ENCODE assay signal across 7 cellular contexts in the genomic region with DNA sequence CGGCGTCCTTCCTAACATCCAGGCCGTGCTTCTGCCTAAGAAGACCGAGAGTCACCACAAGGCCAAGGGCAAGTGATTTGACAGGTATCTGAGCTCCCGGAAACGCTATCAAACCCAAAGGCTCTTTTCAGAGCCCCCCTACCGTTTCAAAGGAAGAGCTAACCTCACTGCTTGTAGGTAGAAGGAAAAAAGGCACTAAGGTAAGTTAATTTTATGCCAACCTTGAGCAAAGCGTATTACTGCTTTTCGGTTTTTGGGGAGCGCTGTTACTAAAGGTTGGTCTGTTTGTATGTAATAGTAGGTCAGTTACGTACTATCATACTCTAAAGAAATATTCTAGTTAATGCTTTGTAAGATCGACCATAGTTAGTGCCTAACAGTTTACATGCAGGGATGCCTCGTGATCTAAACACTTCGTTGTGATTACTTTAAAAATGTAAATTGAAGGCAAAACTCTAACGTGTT. TPM values are rescaled to one million over a fixed set of nuclear protein-coding genes. Genes with fewer than 3 reads are reported as not detected.
DNase-seq lines count a peak whose midpoint lies in the region; ATAC-seq and TF ChIP-seq lines count a peak whose summit lies in the region.

No MANE protein-coding gene starts in this region.

- H3K9me3 Mint-ChIP-seq in GM23338: peaks cover 16% of the 10 kb centered on the region

- H3K4me3 Mint-ChIP-seq in GM23338: peak overlapping the region; percentile 100

- H3K4me3 ChIP-seq in GM23338 (peak overlapping the region; percentile 94), liver (ENCODE audit: low read depth in 1 of 3, low read length in 3 of 3) (peak overlapping the region; percentile 67 to 100 (median 99)), tibial nerve (peak overlapping the region; percentile 67 to 96 (median 90))

- H3K36me3 Mint-ChIP-seq in GM23338 (ENCODE audit: low read depth): peaks cover 45% of the 10 kb centered on the region

- H3K9me3 ChIP-seq in liver (ENCODE audit: control insufficient read depth in 4 of 4, low read length in 3 of 4): no peaks in the 10 kb centered on the region
- no peaks in the 10 kb centered on the region for H3K9me3 ChIP-seq in tibial nerve

- peak overlapping the region; percentile 100 for H3K27ac Mint-ChIP-seq in GM23338

- DNase-seq in GM23338 (ENCODE audit: low spot score) (peak; percentile 54), NCI-H345 treated with DMSO at 0.1 percent for 48 hours (lab: John Stamatoyannopoulos, UW; ENCODE audit: unreplicated experiment) (peak; percentile 72), brain pericyte (ENCODE audit: low read depth, low spot score) (peak; percentile 13), tibial nerve (ENCODE audit: low spot score in 2 of 2) (peak in 1 of 2 donors; percentile 28), NCI-H2196 (lab: John Stamatoyannopoulos, UW; ENCODE audit: unreplicated experiment) (no peak)

- peak overlapping the region; percentile 87 for H3K4me2 ChIP-seq in GM23338

- H3F3A ChIP-seq in GM23338 (replicated peaks; ENCODE audit: low read depth): 0 out of 2 replicates have a peak, but pooled peaks cover 6% of the 10 kb centered on the region

- no peak for TF ChIP-seq EP300 in tibial nerve (IDR thresholded peaks at IDR 0.05)

- peaks cover 4% of the 10 kb centered on the region; the same call in 1 of the 2 replicates for H3K36me3 ChIP-seq in GM23338 (ENCODE audit: insufficient read depth)
- H3K36me3 ChIP-seq in liver (ENCODE audit: control insufficient read depth in 4 of 4, insufficient read depth in 3 of 4, low read depth in 1 of 4, low read length in 3 of 4): peaks cover 0 to 8% (median 4%) of the 10 kb centered on the region in 4 donors
- H3K36me3 ChIP-seq in tibial nerve: peaks cover 0 to 19% (median 3%) of the 10 kb centered on the region in 3 donors

- H3K4me1 ChIP-seq in GM23338 (ENCODE audit: insufficient read depth) (peaks cover 3% of the 10 kb centered on the region; the same call in 1 of the 2 replicates), liver (ENCODE audit: control insufficient read depth in 4 of 4, insufficient read depth in 4 of 4, low read length in 3 of 4) (peaks cover 0 to 44% (median 29%) of the 10 kb centered on the region in 4 donors), tibial nerve (peaks cover 0 to 38% (median 19%) of the 10 kb centered on the region in 4 donors)

- peak overlapping the region; percentile 99 to 100 for H3K9ac ChIP-seq in liver (ENCODE audit: low read depth in 1 of 2, low read length in 2 of 2)

- no peak for TF ChIP-seq RAD21 in liver (IDR thresholded peaks at IDR 0.05)

- H3K27ac ChIP-seq in GM23338 (ENCODE audit: low read depth) (peak overlapping the region; percentile 88), liver (ENCODE audit: low read depth in 1 of 2, low read length in 2 of 2) (peak overlapping the region; percentile 94 to 99), tibial nerve (peak overlapping the region; percentile 74 to 99 (median 98))

- no peak for TF ChIP-seq POLR2A in tibial nerve (IDR thresholded peaks at IDR 0.05)

- H3K27me3 ChIP-seq in GM23338 (ENCODE audit: insufficient read depth): no peaks in the 10 kb centered on the region
- no peaks in the 10 kb centered on the region for H3K27me3 ChIP-seq in liver (ENCODE audit: control insufficient read depth in 4 of 4, insufficient read depth in 4 of 4, low read length in 3 of 4)
- H3K27me3 ChIP-seq in tibial nerve: no peaks in the 10 kb centered on the region

- H3K4me1 Mint-ChIP-seq in GM23338: peaks cover 29% of the 10 kb centered on the region

- WGBS in liver: under 1% methylated on average over 15 of the region's 15 CpGs
- WGBS in tibial nerve, 2 donors: 0 to 2% methylated on average over 15 of the region's 15 CpGs

- TF ChIP-seq CTCF in GM23338 (conservative IDR thresholded peaks at IDR 0.05; ENCODE audit: low read depth in 2 of 2) (no peak), liver (IDR thresholded peaks at IDR 0.05; ENCODE audit: low read depth, low read length, missing input control) (no peak), tibial nerve (IDR thresholded peaks at IDR 0.05) (no peak)

- H3K79me2 ChIP-seq in GM23338 (replicated peaks; ENCODE audit: insufficient read depth): peaks cover 55% of the 10 kb centered on the region

- H3K27me3 Mint-ChIP-seq in GM23338 (ENCODE audit: insufficient read depth, low read depth, poor library complexity): peaks cover 32% of the 10 kb centered on the region

- H3K9me2 ChIP-seq in GM23338 (ENCODE audit: insufficient read depth): no peaks in the 10 kb centered on the region

- H2AFZ ChIP-seq in GM23338: no peak overlapping the region

- peaks cover 11% of the 10 kb centered on the region; the same call in 1 of the 2 replicates for H4K20me1 ChIP-seq in GM23338 (replicated peaks; ENCODE audit: insufficient read depth)

- ATAC-seq in GM23338 (peak; percentile 2), GM21390 (IDR thresholded peaks at IDR 0.05; ENCODE audit: unreplicated experiment) (no peak)

TF ChIP-seq in GM23338, 12 proteins besides CTCF, POLR2A, EP300 and RAD21 (continues in another document):
- no peak for TF ChIP-seq JUNB (IDR thresholded peaks at IDR 0.05; ENCODE audit: unreplicated experiment)
- TF ChIP-seq, protein P1, sequence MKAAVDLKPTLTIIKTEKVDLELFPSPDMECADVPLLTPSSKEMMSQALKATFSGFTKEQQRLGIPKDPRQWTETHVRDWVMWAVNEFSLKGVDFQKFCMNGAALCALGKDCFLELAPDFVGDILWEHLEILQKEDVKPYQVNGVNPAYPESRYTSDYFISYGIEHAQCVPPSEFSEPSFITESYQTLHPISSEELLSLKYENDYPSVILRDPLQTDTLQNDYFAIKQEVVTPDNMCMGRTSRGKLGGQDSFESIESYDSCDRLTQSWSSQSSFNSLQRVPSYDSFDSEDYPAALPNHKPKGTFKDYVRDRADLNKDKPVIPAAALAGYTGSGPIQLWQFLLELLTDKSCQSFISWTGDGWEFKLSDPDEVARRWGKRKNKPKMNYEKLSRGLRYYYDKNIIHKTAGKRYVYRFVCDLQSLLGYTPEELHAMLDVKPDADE (IDR thresholded peaks at IDR 0.05): no peak
- TF ChIP-seq STAT1 (IDR thresholded peaks at IDR 0.05; ENCODE audit: unreplicated experiment): no peak
- no peak; the same call in 1 of the 2 replicates for TF ChIP-seq POLR2AphosphoS5 (IDR thresholded peaks at IDR 0.05; ENCODE audit: low read depth)
- TF ChIP-seq NANOG (IDR thresholded peaks at IDR 0.05; ENCODE audit: borderline replicate concordance): no peak

TF ChIP-seq in liver, 16 proteins besides CTCF, POLR2A, EP300 and RAD21 (continues in another document):
- TF ChIP-seq, protein P2, sequence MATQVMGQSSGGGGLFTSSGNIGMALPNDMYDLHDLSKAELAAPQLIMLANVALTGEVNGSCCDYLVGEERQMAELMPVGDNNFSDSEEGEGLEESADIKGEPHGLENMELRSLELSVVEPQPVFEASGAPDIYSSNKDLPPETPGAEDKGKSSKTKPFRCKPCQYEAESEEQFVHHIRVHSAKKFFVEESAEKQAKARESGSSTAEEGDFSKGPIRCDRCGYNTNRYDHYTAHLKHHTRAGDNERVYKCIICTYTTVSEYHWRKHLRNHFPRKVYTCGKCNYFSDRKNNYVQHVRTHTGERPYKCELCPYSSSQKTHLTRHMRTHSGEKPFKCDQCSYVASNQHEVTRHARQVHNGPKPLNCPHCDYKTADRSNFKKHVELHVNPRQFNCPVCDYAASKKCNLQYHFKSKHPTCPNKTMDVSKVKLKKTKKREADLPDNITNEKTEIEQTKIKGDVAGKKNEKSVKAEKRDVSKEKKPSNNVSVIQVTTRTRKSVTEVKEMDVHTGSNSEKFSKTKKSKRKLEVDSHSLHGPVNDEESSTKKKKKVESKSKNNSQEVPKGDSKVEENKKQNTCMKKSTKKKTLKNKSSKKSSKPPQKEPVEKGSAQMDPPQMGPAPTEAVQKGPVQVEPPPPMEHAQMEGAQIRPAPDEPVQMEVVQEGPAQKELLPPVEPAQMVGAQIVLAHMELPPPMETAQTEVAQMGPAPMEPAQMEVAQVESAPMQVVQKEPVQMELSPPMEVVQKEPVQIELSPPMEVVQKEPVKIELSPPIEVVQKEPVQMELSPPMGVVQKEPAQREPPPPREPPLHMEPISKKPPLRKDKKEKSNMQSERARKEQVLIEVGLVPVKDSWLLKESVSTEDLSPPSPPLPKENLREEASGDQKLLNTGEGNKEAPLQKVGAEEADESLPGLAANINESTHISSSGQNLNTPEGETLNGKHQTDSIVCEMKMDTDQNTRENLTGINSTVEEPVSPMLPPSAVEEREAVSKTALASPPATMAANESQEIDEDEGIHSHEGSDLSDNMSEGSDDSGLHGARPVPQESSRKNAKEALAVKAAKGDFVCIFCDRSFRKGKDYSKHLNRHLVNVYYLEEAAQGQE (IDR thresholded peaks at IDR 0.05): no peak
- no peak for TF ChIP-seq HNF4A (conservative IDR thresholded peaks at IDR 0.05)
- no peak for TF ChIP-seq FOXA1 (IDR thresholded peaks at IDR 0.05)
- TF ChIP-seq JUND (IDR thresholded peaks at IDR 0.05): no peak
- no peak for TF ChIP-seq TAF1 (conservative IDR thresholded peaks at IDR 0.05)
- no peak for TF ChIP-seq YY1 (IDR thresholded peaks at IDR 0.05)
- no peak for TF ChIP-seq RXRA (IDR thresholded peaks at IDR 0.05)
- no peak for TF ChIP-seq GABPA (IDR thresholded peaks at IDR 0.05 in 1 of 2, conservative IDR thresholded peaks at IDR 0.05 in 1 of 2)
- TF ChIP-seq HNF4G (IDR thresholded peaks at IDR 0.05): no peak
- TF ChIP-seq, protein P3, sequence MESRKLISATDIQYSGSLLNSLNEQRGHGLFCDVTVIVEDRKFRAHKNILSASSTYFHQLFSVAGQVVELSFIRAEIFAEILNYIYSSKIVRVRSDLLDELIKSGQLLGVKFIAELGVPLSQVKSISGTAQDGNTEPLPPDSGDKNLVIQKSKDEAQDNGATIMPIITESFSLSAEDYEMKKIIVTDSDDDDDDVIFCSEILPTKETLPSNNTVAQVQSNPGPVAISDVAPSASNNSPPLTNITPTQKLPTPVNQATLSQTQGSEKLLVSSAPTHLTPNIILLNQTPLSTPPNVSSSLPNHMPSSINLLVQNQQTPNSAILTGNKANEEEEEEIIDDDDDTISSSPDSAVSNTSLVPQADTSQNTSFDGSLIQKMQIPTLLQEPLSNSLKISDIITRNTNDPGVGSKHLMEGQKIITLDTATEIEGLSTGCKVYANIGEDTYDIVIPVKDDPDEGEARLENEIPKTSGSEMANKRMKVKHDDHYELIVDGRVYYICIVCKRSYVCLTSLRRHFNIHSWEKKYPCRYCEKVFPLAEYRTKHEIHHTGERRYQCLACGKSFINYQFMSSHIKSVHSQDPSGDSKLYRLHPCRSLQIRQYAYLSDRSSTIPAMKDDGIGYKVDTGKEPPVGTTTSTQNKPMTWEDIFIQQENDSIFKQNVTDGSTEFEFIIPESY (IDR thresholded peaks at IDR 0.05): no peak
- TF ChIP-seq, protein P4, sequence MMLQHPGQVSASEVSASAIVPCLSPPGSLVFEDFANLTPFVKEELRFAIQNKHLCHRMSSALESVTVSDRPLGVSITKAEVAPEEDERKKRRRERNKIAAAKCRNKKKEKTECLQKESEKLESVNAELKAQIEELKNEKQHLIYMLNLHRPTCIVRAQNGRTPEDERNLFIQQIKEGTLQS (IDR thresholded peaks at IDR 0.05): no peak

RNA-seq across cellular contexts. Expression of a gene that starts 37.4 kb away (rescaled TPM):
- total RNA-seq in GM23338 (2014; rRNA removed; shearing (Covaris generic)): 0.63 and 0.78 TPM in 2 replicates
- polyA plus RNA-seq in GM23338 (2016; fragmentation: Nextera tagmentation; extraction: Ambion mirVana): 0.38 and 0.53 TPM in 2 replicates
- total RNA-seq in liver: 10 to 100 TPM in 1 of 2 donors, 1 to 10 TPM in 1; 6.7 to 12.7 TPM
- 1 to 10 TPM; 6.3 to 9.6 TPM for polyA plus RNA-seq in liver
- total RNA-seq in tibial nerve: 10 to 100 TPM in 2 of 4 donors, 1 to 10 TPM in 2; 5.9 to 11.0 (median 9.0) TPM
